ENCODE assay signal across 17 cellular contexts in the genomic region with DNA sequence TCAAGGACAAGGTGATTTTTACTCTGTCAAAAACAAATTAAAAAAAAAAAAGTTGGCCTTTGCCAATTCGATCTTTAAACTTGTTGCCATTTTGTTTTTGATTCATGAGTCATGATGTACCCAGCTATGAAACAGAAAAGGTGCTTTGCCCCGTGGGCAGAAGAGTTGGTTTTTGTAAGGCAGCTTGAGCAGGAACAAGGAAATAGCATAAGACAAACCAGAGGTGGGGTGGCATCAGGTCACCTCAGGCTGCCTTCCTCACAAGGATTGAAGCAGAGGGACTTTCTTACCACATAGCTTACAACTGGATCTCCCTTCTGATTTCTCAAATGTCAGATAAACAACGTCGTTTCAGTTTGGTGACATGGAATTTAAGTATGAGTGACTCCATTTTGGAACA.
A peak's percentile ranks its signal among the peaks of the same experiment; 100 is the strongest.
DNase-seq lines count a peak whose midpoint lies in the region; ATAC-seq and TF ChIP-seq lines count a peak whose summit lies in the region.
"Had no signal": no experiment of that assay in that cellular context is flagged by ENCODE, and none has a peak within 500 bp of the region (broad histone marks: within the 10 kb centered on the region; RNA-seq: fewer than 3 reads in every experiment).

No MANE protein-coding gene starts in this region.

- H3K27me3 ChIP-seq in esophagus (ENCODE audit: control insufficient read depth in 1 of 2, insufficient read depth in 2 of 2, low read length in 2 of 2) (no peaks in the 10 kb centered on the region), vagina (no peaks in the 10 kb centered on the region), upper lobe of left lung (no peaks in the 10 kb centered on the region), Caco-2 (replicated peaks; ENCODE audit: control insufficient read depth, insufficient read depth, low read length) (no peaks in the 10 kb centered on the region)

- no peaks in the 10 kb centered on the region for H3K27me3 Mint-ChIP-seq in activated naive CD4-positive, alpha-beta T cell treated with anti-CD3 and anti-CD28 coated beads, Interleukin-2, amount 10 ng/mL, durations not matched to agents 7 days and 5 days
- no peaks in the 10 kb centered on the region for H3K27me3 Mint-ChIP-seq in activated T-cell treated with anti-CD3 and anti-CD28 coated beads, Interleukin-2, amount 50 U/mL, for 4 hours (ENCODE audit: low read depth)
- no peaks in the 10 kb centered on the region for H3K27me3 Mint-ChIP-seq in Caco-2 (ENCODE audit: insufficient read depth, unreplicated experiment)

- H3K4me3 ChIP-seq in esophagus (ENCODE audit: low read depth in 1 of 2, low read length in 2 of 2) (peak overlapping the region in 1 of 2 donors; percentile 37), vagina (peak overlapping the region in 1 of 2 donors; percentile 24), upper lobe of left lung (no peak overlapping the region), Caco-2 (ENCODE audit: low read depth, low read length) (no peak overlapping the region)
- H3K4me3 ChIP-seq: lower lobe of right lung, tibial artery had no signal

- POLR2A ChIA-PET in Caco-2 (lab: Charles Lee): no interaction called here

- H3K9me3 ChIP-seq in esophagus (ENCODE audit: control insufficient read depth in 2 of 2, insufficient read depth in 1 of 2, low read depth in 1 of 2, low read length in 1 of 2) (no peaks in the 10 kb centered on the region), vagina (no peaks in the 10 kb centered on the region), upper lobe of left lung (no peaks in the 10 kb centered on the region), Caco-2 (no peaks in the 10 kb centered on the region)
- H3K9me3 ChIP-seq: lower lobe of right lung, neutrophil, tibial artery had no signal

- intact Hi-C loops in vagina (cut with DNase I) (no loop called here), Caco-2 (cut with micrococcal nuclease; ENCODE audit: unreplicated experiment) (no loop called here)

- TF ChIP-seq CTCF in vagina (IDR thresholded peaks at IDR 0.05): no peak
- no peak for TF ChIP-seq CTCF in upper lobe of left lung (IDR thresholded peaks at IDR 0.05)
- no peak for TF ChIP-seq CTCF in Caco-2 (IDR thresholded peaks at IDR 0.05; ENCODE audit: insufficient read depth in 1 of 2, low read depth in 1 of 2, low read length in 1 of 2, severe bottlenecking in 1 of 2, unreplicated experiment in 1 of 2)

- peaks cover 84% of the 10 kb centered on the region for H3K4me1 Mint-ChIP-seq in activated naive CD4-positive, alpha-beta T cell treated with anti-CD3 and anti-CD28 coated beads, Interleukin-2, amount 10 ng/mL, durations not matched to agents 7 days and 5 days
- peaks cover 61% of the 10 kb centered on the region for H3K4me1 Mint-ChIP-seq in activated T-cell treated with anti-CD3 and anti-CD28 coated beads, Interleukin-2, amount 50 U/mL, for 4 hours (ENCODE audit: low read depth)
- H3K4me1 Mint-ChIP-seq in Caco-2 (ENCODE audit: low read depth, unreplicated experiment): peaks cover 31% of the 10 kb centered on the region

- WGBS in esophagus, 2 donors: 43 to 50% methylated on average over 4 of the region's 4 CpGs
- 68 to 82% methylated on average over 4 of the region's 4 CpGs for WGBS in upper lobe of left lung, 2 donors

- TF ChIP-seq POLR2A in vagina (IDR thresholded peaks at IDR 0.05) (no peak), upper lobe of left lung (IDR thresholded peaks at IDR 0.05) (no peak)

- H3K36me3 Mint-ChIP-seq in activated naive CD4-positive, alpha-beta T cell treated with anti-CD3 and anti-CD28 coated beads, Interleukin-2, amount 10 ng/mL, durations not matched to agents 7 days and 5 days: peaks cover 11% of the 10 kb centered on the region
- H3K36me3 Mint-ChIP-seq in activated T-cell treated with anti-CD3 and anti-CD28 coated beads, Interleukin-2, amount 50 U/mL, for 4 hours (ENCODE audit: insufficient read depth): no peaks in the 10 kb centered on the region
- no peaks in the 10 kb centered on the region for H3K36me3 Mint-ChIP-seq in Caco-2 (ENCODE audit: insufficient read depth, unreplicated experiment)

- H3K4me1 ChIP-seq in esophagus (ENCODE audit: control insufficient read depth in 2 of 2, insufficient read depth in 2 of 2, low read length in 1 of 2) (peaks cover 6 to 8% of the 10 kb centered on the region in 2 donors), vagina (peaks cover 22% of the 10 kb centered on the region), upper lobe of left lung (peaks cover 0 to 11% (median 6%) of the 10 kb centered on the region in 4 donors), Caco-2 (peaks cover 24% of the 10 kb centered on the region)
- H3K4me1 ChIP-seq: lower lobe of right lung, tibial artery had no signal

- H3K36me3 ChIP-seq in esophagus (ENCODE audit: control insufficient read depth in 2 of 2, insufficient read depth in 2 of 2, low read length in 1 of 2): no peaks in the 10 kb centered on the region
- no peaks in the 10 kb centered on the region for H3K36me3 ChIP-seq in vagina
- H3K36me3 ChIP-seq in upper lobe of left lung: no peaks in the 10 kb centered on the region
- H3K36me3 ChIP-seq in Caco-2 (ENCODE audit: control insufficient read depth, insufficient read depth, low read length): no peaks in the 10 kb centered on the region
- H3K36me3 ChIP-seq: lower lobe of right lung, neutrophil, tibial artery had no signal

- H3K4me3 Mint-ChIP-seq in activated naive CD4-positive, alpha-beta T cell treated with anti-CD3 and anti-CD28 coated beads, Interleukin-2, amount 10 ng/mL, durations not matched to agents 7 days and 5 days: peak overlapping the region; percentile 25
- peak overlapping the region; percentile 26 for H3K4me3 Mint-ChIP-seq in activated T-cell treated with anti-CD3 and anti-CD28 coated beads, Interleukin-2, amount 50 U/mL, for 4 hours
- no peak overlapping the region for H3K4me3 Mint-ChIP-seq in Caco-2 (ENCODE audit: unreplicated experiment)

- ATAC-seq in activated T-cell treated with anti-CD3 and anti-CD28 coated beads, Interleukin-2, amount 50 U/mL, for 4 hours: peak; percentile 39 to 47
- ATAC-seq in upper lobe of left lung (ENCODE audit: low FRiP score in 2 of 2): no peak
- no peak for ATAC-seq in HG02885 (IDR thresholded peaks at IDR 0.05; ENCODE audit: poor library complexity, unreplicated experiment)
- ATAC-seq: HepG2, lower lobe of right lung had no signal

- peak overlapping the region; percentile 79 to 93 for H3K27ac ChIP-seq in esophagus (ENCODE audit: low read depth in 2 of 2, low read length in 1 of 2)
- peak overlapping the region; percentile 61 for H3K27ac ChIP-seq in vagina
- no peak overlapping the region for H3K27ac ChIP-seq in upper lobe of left lung
- H3K27ac ChIP-seq: lower lobe of right lung, neutrophil, tibial artery had no signal

- peaks cover 1% of the 10 kb centered on the region for H3K9me3 Mint-ChIP-seq in activated naive CD4-positive, alpha-beta T cell treated with anti-CD3 and anti-CD28 coated beads, Interleukin-2, amount 10 ng/mL, durations not matched to agents 7 days and 5 days
- no peaks in the 10 kb centered on the region for H3K9me3 Mint-ChIP-seq in activated T-cell treated with anti-CD3 and anti-CD28 coated beads, Interleukin-2, amount 50 U/mL, for 4 hours
- H3K9me3 Mint-ChIP-seq in Caco-2 (ENCODE audit: unreplicated experiment): no peaks in the 10 kb centered on the region

- CTCF ChIA-PET in activated naive CD4-positive, alpha-beta T cell treated with anti-CD3 and anti-CD28 coated beads, Interleukin-2, amount 10 ng/mL, durations not matched to agents 7 days and 5 days (lab: Charles Lee): interaction anchor here (0.6 to 2.3 kb wide), 3 partner anchors 32 to 86 kb away, joined by 3 to 9 read pairs (median 3); no protein-coding TSS in a partner anchor
- CTCF ChIA-PET in Caco-2 (lab: Charles Lee): no interaction called here

- no TSS peak for BruUV-seq in Caco-2 (replicated peaks; lab: Mats Ljungman, UMichigan)

- DNase-seq in activated naive CD4-positive, alpha-beta T cell treated with anti-CD3 and anti-CD28 coated beads, Interleukin-2, amount 10 ng/mL, durations not matched to agents 7 days and 5 days: peak; percentile 45
- DNase-seq in activated naive CD4-positive, alpha-beta T cell (lab: John Stamatoyannopoulos, UW): no peak
- peak; percentile 31 for DNase-seq in activated T-cell treated with anti-CD3 and anti-CD28 coated beads, Interleukin-2, amount 50 U/mL, for 4 hours
- DNase-seq in vagina (ENCODE audit: extremely low spot score in 2 of 2) (no peak), upper lobe of left lung (no peak), Caco-2 (no peak)
- DNase-seq: aorta, dermis blood vessel endothelial cell, lower lobe of right lung, NCI-H345, OCI-M1, small intestine, tibial artery had no signal

- no peak for TF ChIP-seq EP300 in upper lobe of left lung (IDR thresholded peaks at IDR 0.05)

- H3K27ac Mint-ChIP-seq in activated naive CD4-positive, alpha-beta T cell treated with anti-CD3 and anti-CD28 coated beads, Interleukin-2, amount 10 ng/mL, durations not matched to agents 7 days and 5 days: peak overlapping the region; percentile 88
- H3K27ac Mint-ChIP-seq in Caco-2 (ENCODE audit: unreplicated experiment): no peak overlapping the region

Comparison
In these comparisons a context has a peak if more than half of its experiments do, and no peak if none do; other contexts are left out.
1. DNase-seq: peak in activated naive CD4-positive, alpha-beta T cell treated with anti-CD3 and anti-CD28 coated beads, Interleukin-2, amount 10 ng/mL, durations not matched to agents 7 days and 5 days (single experiment) and activated T-cell treated with anti-CD3 and anti-CD28 coated beads, Interleukin-2, amount 50 U/mL, for 4 hours (single experiment); none in activated naive CD4-positive, alpha-beta T cell (0 of 4), vagina (0 of 2), upper lobe of left lung (0 of 2) and Caco-2 (0 of 2).
2. ATAC-seq: peak in activated T-cell treated with anti-CD3 and anti-CD28 coated beads, Interleukin-2, amount 50 U/mL, for 4 hours (2 of 2); none in upper lobe of left lung (0 of 2) and HG02885 (single experiment).
3. H3K27ac ChIP-seq: peak in esophagus (2 of 2) and vagina (single experiment); none in upper lobe of left lung (0 of 4).